In genomic region chr6:29722773-29723665, GRCh38 we compare ENCODE assay signal across 1 cellular context.
A peak's percentile ranks its signal among the peaks of the same experiment; 100 is the strongest.
TF ChIP-seq lines count a peak whose summit lies in the region.

TSS of gene HLA-F (plus strand) at chr6:29723434. CDS start at chr6:29723464, 30 bp downstream.

TF ChIP-seq in HEK293, 187 proteins besides CTCF, POLR2A, EP300 and RAD21 (continued from another document):
- TF ChIP-seq ZNF18 (tag by site-specific recombination; IDR thresholded peaks at IDR 0.05), result no peak
- peak; percentile 10; the same call in 1 of the 2 replicates for TF ChIP-seq SP3 (tag by site-specific recombination; IDR thresholded peaks at IDR 0.05)
- no peak for TF ChIP-seq REST (tag by site-specific recombination; IDR thresholded peaks at IDR 0.05)
- no peak for TF ChIP-seq ZNF121 (tag by site-specific recombination; IDR thresholded peaks at IDR 0.05)
- TF ChIP-seq ZNF366 (tag by site-specific recombination; conservative IDR thresholded peaks at IDR 0.05), result peak; percentile 91
- peak; percentile 73 for TF ChIP-seq ZNF76 (tag by site-specific recombination; IDR thresholded peaks at IDR 0.05; ENCODE audit: borderline replicate concordance, low read depth)
- TF ChIP-seq ZNF514 (tag by site-specific recombination; IDR thresholded peaks at IDR 0.05), result no peak
- peak; percentile 64 for TF ChIP-seq PRDM1 (tag by site-specific recombination; IDR thresholded peaks at IDR 0.05)
- TF ChIP-seq ZNF830 (tag by site-specific recombination; IDR thresholded peaks at IDR 0.05; ENCODE audit: low read depth), result no peak
- TF ChIP-seq ZNF701 (tag by site-specific recombination; IDR thresholded peaks at IDR 0.05), result peak; percentile 49; the same call in 1 of the 2 replicates
- no peak for TF ChIP-seq PBX3 (CRISPR knock-in tag; IDR thresholded peaks at IDR 0.05)
- no peak for TF ChIP-seq ZNF24 (tag by site-specific recombination; IDR thresholded peaks at IDR 0.05)
- TF ChIP-seq ZNF350 (tag by site-specific recombination; IDR thresholded peaks at IDR 0.05), result no peak
- TF ChIP-seq ZNF423 (tag by site-specific recombination; IDR thresholded peaks at IDR 0.05), result peak; percentile 74
- no peak for TF ChIP-seq ZNF548 (tag by site-specific recombination; IDR thresholded peaks at IDR 0.05)
- TF ChIP-seq ZNF610 (tag by site-specific recombination; IDR thresholded peaks at IDR 0.05; ENCODE audit: borderline replicate concordance), result no peak
- no peak for TF ChIP-seq ZBTB26 (tag by site-specific recombination; optimal IDR thresholded peaks at IDR 0.05)
- no peak for TF ChIP-seq ZBTB44 (tag by site-specific recombination; IDR thresholded peaks at IDR 0.05)
- TF ChIP-seq ZNF404 (tag by site-specific recombination; IDR thresholded peaks at IDR 0.05), result no peak
- no peak for TF ChIP-seq ZNF639 (tag by site-specific recombination; IDR thresholded peaks at IDR 0.05)
- TF ChIP-seq ZIC2 (tag by site-specific recombination; IDR thresholded peaks at IDR 0.05), result no peak
- TF ChIP-seq ZNF335 (tag by site-specific recombination; conservative IDR thresholded peaks at IDR 0.05), result peak; percentile 75
- TF ChIP-seq SP7 (tag by site-specific recombination; IDR thresholded peaks at IDR 0.05), result no peak
- TF ChIP-seq ZNF184 (tag by site-specific recombination; IDR thresholded peaks at IDR 0.05), result no peak
- no peak for TF ChIP-seq BCL11B (tag by site-specific recombination; IDR thresholded peaks at IDR 0.05; ENCODE audit: low read depth)
- no peak for TF ChIP-seq ZNF133 (tag by site-specific recombination; IDR thresholded peaks at IDR 0.05)
- TF ChIP-seq ZNF629 (tag by site-specific recombination; IDR thresholded peaks at IDR 0.05), result no peak
- TF ChIP-seq HOXD13 (CRISPR knock-in tag; IDR thresholded peaks at IDR 0.05; ENCODE audit: borderline replicate concordance), result no peak
- TF ChIP-seq ATF2 (tag by site-specific recombination; IDR thresholded peaks at IDR 0.05; ENCODE audit: low read depth), result no peak
- TF ChIP-seq ZNF510 (tag by site-specific recombination; IDR thresholded peaks at IDR 0.05; ENCODE audit: insufficient replicate concordance), result no peak
- TF ChIP-seq ZSCAN4 (tag by site-specific recombination; IDR thresholded peaks at IDR 0.05), result no peak
